In the genomic region with DNA sequence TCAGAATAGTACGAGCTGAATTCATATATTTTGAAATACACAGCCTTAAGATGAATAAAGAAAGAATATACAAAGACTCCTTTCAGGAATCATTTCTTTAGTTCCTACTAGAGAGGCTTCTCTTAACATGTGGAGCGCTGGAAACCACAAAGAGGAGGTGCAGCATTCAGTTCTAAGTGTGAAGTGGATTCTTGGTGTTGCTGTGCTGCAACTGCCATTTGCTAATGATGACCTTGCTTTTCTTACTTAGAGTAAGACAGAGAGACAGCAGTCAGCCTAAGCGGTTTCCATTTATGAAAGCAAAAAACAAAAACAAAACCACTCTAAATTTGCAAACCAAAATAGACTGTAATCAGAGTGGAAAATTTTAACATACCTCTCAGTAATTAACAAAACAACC, we compare ENCODE assay signal across 8 cellular contexts.
"Had no signal": no experiment of that assay in that cellular context is flagged by ENCODE, and none has a peak within 500 bp of the region (broad histone marks: within the 10 kb centered on the region; RNA-seq: fewer than 3 reads in every experiment).

No MANE protein-coding gene starts in this region.

- DNase-seq: activated CD4-positive, alpha-beta T cell treated with anti-CD3 and anti-CD28 coated beads, Interleukin-2, amount 50 U/mL, for 1 hour; activated CD4-positive, CD25-positive, alpha-beta regulatory T cell; activated T-cell treated with anti-CD3 and anti-CD28 coated beads for 4 hours; cortex of kidney; effector CD8-positive, alpha-beta T cell; stomach had no signal

- ATAC-seq: activated T-helper 17 cell treated with anti-CD3 and anti-CD28 coated beads, Interleukin-2, amount 50 U/mL, for 72 hours; gastroesophageal sphincter had no signal
